In genomic region chr12:63093711-63094110, GRCh38 we compare ENCODE assay signal across 27 cellular contexts. TPM values are rescaled to one million over a fixed set of nuclear protein-coding genes. Genes with fewer than 3 reads are reported as not detected.
"Had no signal": no experiment of that assay in that cellular context is flagged by ENCODE, and none has a peak within 500 bp of the region (broad histone marks: within the 10 kb centered on the region; RNA-seq: fewer than 3 reads in every experiment).

No MANE protein-coding gene starts in this region.

- ATAC-seq: activated naive CD4-positive, alpha-beta T cell treated with anti-CD3 and anti-CD28 coated beads, Interleukin-2, amount 50 U/mL, for 72 hours; activated T-helper 17 cell treated with anti-CD3 and anti-CD28 coated beads, Interleukin-2, amount 50 U/mL, for 72 hours; effector memory CD8-positive, alpha-beta T cell; left cardiac atrium; natural killer cell treated with Interleukin-12 subunit alpha and Interleukin-12 subunit beta and Interleukin-15 and Interleukin-18, amount 100 ng/mL, for 72 hours; right lobe of liver; upper lobe of right lung had no signal

- H3K27ac Mint-ChIP-seq: activated naive CD4-positive, alpha-beta T cell treated with anti-CD3 and anti-CD28 coated beads, Interleukin-2, amount 50 U/mL, for 72 hours; activated T-cell treated with anti-CD3 and anti-CD28 coated beads, Interleukin-2, amount 50 U/mL, for 24 hours; activated T-helper 17 cell treated with anti-CD3 and anti-CD28 coated beads, Interleukin-2, amount 50 U/mL, for 72 hours; effector memory CD8-positive, alpha-beta T cell; memory B cell; natural killer cell treated with Interleukin-12 subunit alpha and Interleukin-12 subunit beta and Interleukin-15 and Interleukin-18, amount 100 ng/mL, for 72 hours; stimulated activated naive CD8-positive, alpha-beta T cell treated with anti-CD3 and anti-CD28 coated beads, Interleukin-15, Interleukin-2, amounts not matched to agents 100 ng/mL and 50 ng/mL, for 24 hours had no signal

- H3K36me3 Mint-ChIP-seq: memory B cell; natural killer cell treated with Interleukin-12 subunit alpha and Interleukin-12 subunit beta and Interleukin-15 and Interleukin-18, amount 100 ng/mL, for 72 hours had no signal

- H3K27me3 ChIP-seq: ascending aorta, colonic mucosa, esophagus muscularis mucosa, right lobe of liver, thyroid gland, upper lobe of right lung had no signal

- H3K4me1 Mint-ChIP-seq: activated T-helper 17 cell treated with anti-CD3 and anti-CD28 coated beads, Interleukin-2, amount 50 U/mL, for 72 hours; central memory CD8-positive, alpha-beta T cell had no signal

- H3K4me1 ChIP-seq: ascending aorta, breast epithelium, colonic mucosa, esophagus muscularis mucosa, thyroid gland, upper lobe of right lung had no signal

- H3K9me3 Mint-ChIP-seq: activated naive CD4-positive, alpha-beta T cell treated with anti-CD3 and anti-CD28 coated beads, Interleukin-2, amount 50 U/mL, for 72 hours; activated T-cell treated with anti-CD3 and anti-CD28 coated beads, Interleukin-2, amount 50 U/mL, for 24 hours; central memory CD8-positive, alpha-beta T cell; effector memory CD8-positive, alpha-beta T cell; natural killer cell treated with Interleukin-12 subunit alpha and Interleukin-12 subunit beta and Interleukin-15 and Interleukin-18, amount 100 ng/mL, for 72 hours; stimulated activated naive CD8-positive, alpha-beta T cell treated with anti-CD3 and anti-CD28 coated beads, Interleukin-15, Interleukin-2, amounts not matched to agents 100 ng/mL and 50 ng/mL, for 24 hours had no signal

- H3K27ac ChIP-seq: ascending aorta, breast epithelium, colonic mucosa, dorsolateral prefrontal cortex, esophagus muscularis mucosa, right lobe of liver, skin epidermis, thyroid gland, upper lobe of right lung, WERI-Rb-1 had no signal

- H3K4me3 Mint-ChIP-seq: activated T-cell treated with anti-CD3 and anti-CD28 coated beads, Interleukin-2, amount 50 U/mL, for 24 hours; activated T-helper 17 cell treated with anti-CD3 and anti-CD28 coated beads, Interleukin-2, amount 50 U/mL, for 72 hours; central memory CD8-positive, alpha-beta T cell; effector memory CD8-positive, alpha-beta T cell; memory B cell; natural killer cell treated with Interleukin-12 subunit alpha and Interleukin-12 subunit beta and Interleukin-15 and Interleukin-18, amount 100 ng/mL, for 72 hours; stimulated activated naive CD8-positive, alpha-beta T cell treated with anti-CD3 and anti-CD28 coated beads, Interleukin-15, Interleukin-2, amounts not matched to agents 100 ng/mL and 50 ng/mL, for 24 hours had no signal

- DNase-seq: activated CD4-positive, alpha-beta T cell treated with anti-CD3 and anti-CD28 coated beads for 1 hour; activated CD4-positive, alpha-beta T cell treated with anti-CD3 and anti-CD28 coated beads, Interleukin-2, amount 50 U/mL, for 4 hours; activated CD8-positive, alpha-beta memory T cell treated with anti-CD3 and anti-CD28 coated beads for 24 hours; activated CD8-positive, alpha-beta memory T cell treated with anti-CD3 and anti-CD28 coated beads, Interleukin-2, amount 50 U/mL, for 4 hours; activated T-cell treated with anti-CD3 and anti-CD28 coated beads, Interleukin-2, amount 50 U/mL, for 24 hours; colonic mucosa; dorsolateral prefrontal cortex; effector memory CD8-positive, alpha-beta T cell; hippocampal formation; left cardiac atrium; right lobe of liver; stimulated activated CD4-positive, alpha-beta T cell treated with anti-CD3 and anti-CD28 coated beads, Interleukin-1b, Interleukin-23, amount 100 ng/mL, for 48 hours; substantia nigra; T-helper 2 cell; thyroid gland; upper lobe of right lung; WERI-Rb-1 had no signal

- H3K9me3 ChIP-seq: ascending aorta, breast epithelium, colonic mucosa, esophagus muscularis mucosa, right lobe of liver, thyroid gland, upper lobe of right lung had no signal

RNA-seq across cellular contexts. Expression of gene AVPR1A, which starts 57.3 kb away (rescaled TPM):
- total RNA-seq: activated naive CD4-positive, alpha-beta T cell treated with anti-CD3 and anti-CD28 coated beads, Interleukin-2, amount 50 U/mL, for 72 hours; activated T-helper 17 cell treated with anti-CD3 and anti-CD28 coated beads, Interleukin-2, amount 50 U/mL, for 72 hours; natural killer cell treated with Interleukin-12 subunit alpha and Interleukin-12 subunit beta and Interleukin-15 and Interleukin-18, amount 100 ng/mL, for 72 hours had no signal
